8 cellular contexts compared by ENCODE assay signal in the genomic region with DNA sequence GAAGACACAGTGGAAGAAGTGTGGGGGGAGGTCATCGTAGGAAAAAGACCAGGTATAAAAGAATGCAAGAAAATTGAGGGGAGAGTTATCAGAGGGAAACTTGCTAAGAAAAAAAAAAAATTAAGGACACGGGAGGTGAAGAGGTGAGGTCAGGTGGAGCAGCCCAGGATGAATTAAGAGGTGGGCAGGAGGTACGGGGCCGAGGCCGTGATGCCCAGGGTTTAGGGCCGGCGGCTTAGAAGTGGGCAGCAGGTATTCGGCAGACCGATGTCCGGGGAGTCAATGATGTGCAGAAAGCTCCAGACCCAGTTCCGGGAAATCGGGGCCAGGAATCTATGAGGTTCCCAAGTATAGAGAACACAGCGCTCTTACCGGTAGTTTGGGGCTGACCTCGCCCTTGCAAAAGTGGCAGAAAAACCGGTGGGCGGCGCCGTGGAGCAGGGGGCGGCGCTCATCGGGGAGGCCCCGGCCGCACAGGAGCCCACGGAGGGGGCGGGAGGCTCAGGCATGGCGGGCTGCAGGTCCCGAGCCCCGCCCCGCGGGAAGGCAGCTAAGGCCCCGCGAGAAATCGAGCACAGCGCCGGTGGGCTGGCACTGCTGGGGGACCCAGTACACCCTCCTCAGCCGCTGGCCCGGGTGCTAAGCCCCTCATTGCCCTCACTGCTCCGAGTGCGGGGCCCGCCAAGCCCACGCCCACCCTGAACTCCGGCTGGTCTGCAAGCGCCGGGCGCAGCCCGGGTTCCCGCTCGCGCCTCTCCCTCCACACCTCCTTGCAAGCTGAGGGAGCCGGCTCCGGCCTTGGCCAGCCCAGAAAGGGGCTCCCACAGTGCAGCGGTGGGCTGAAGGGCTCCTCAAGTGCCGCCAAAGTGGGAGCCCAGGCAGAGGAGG.
A peak's percentile ranks its signal among the peaks of the same experiment; 100 is the strongest.
DNase-seq lines count a peak whose midpoint lies in the region; ATAC-seq and TF ChIP-seq lines count a peak whose summit lies in the region.
"Not testable (repeated sequence)": the region's sequence is repeated elsewhere in the genome, so short reads cannot be mapped to it uniquely, and the experiment has no call there.

No MANE protein-coding gene starts in this region.

- H3K4me3 Mint-ChIP-seq in activated CD8-positive, alpha-beta T cell treated with anti-CD3 and anti-CD28 coated beads, Interleukin-2, amount 10 ng/mL, durations not matched to agents 7 days and 5 days; central memory CD8-positive, alpha-beta T cell; naive thymus-derived CD4-positive, alpha-beta T cell: not testable (repeated sequence)

- not testable (repeated sequence) for TF ChIP-seq CTCF in OCI-LY3 (IDR thresholded peaks at IDR 0.05; ENCODE audit: low read depth, low read length)

- H2AFZ ChIP-seq in OCI-LY3 (ENCODE audit: low read depth, low read length): not testable (repeated sequence)

- WGBS in right cardiac atrium: no CpG with 5 or more reads among the region's 54 CpGs

- not testable (repeated sequence) for H3K27me3 ChIP-seq in OCI-LY3 (ENCODE audit: low read depth, low read length); right cardiac atrium (ENCODE audit: control insufficient read depth, insufficient read depth); naive thymus-derived CD4-positive, alpha-beta T cell (ENCODE audit: control insufficient read depth in 2 of 2, insufficient read depth in 2 of 2, low read length in 2 of 2)

- ATAC-seq in GM18498 (IDR thresholded peaks at IDR 0.05; ENCODE audit: unreplicated experiment) (peak; percentile 52), GM21723 (IDR thresholded peaks at IDR 0.05; ENCODE audit: unreplicated experiment) (peak; percentile 80), right cardiac atrium (peak; percentile 84 to 85)
- peak; percentile 63 for ATAC-seq in activated CD8-positive, alpha-beta T cell treated with anti-CD3 and anti-CD28 coated beads, Interleukin-2, amount 10 ng/mL, durations not matched to agents 7 days and 5 days
- peak; percentile 69 for ATAC-seq in central memory CD8-positive, alpha-beta T cell (replicated peaks; ENCODE audit: extremely low read depth, poor library complexity, severe bottlenecking)
- peak; percentile 76 for ATAC-seq in naive thymus-derived CD4-positive, alpha-beta T cell
- peak; percentile 47 for ATAC-seq in stimulated activated naive CD8-positive, alpha-beta T cell treated with anti-CD3 and anti-CD28 coated beads, Interleukin-15, Interleukin-2, amounts not matched to agents 100 U/mL and 50 U/mL, for 24 hours

- not testable (repeated sequence) for H3K9me3 ChIP-seq in OCI-LY3 (ENCODE audit: insufficient read depth, low read length); right cardiac atrium (ENCODE audit: control insufficient read depth, low read length); naive thymus-derived CD4-positive, alpha-beta T cell (ENCODE audit: control insufficient read depth in 2 of 3, low read length in 3 of 3)

- not testable (repeated sequence) for H3K27ac ChIP-seq in OCI-LY3 (ENCODE audit: low read length); right cardiac atrium (ENCODE audit: low read length); naive thymus-derived CD4-positive, alpha-beta T cell (ENCODE audit: low read depth, low read length)

- POLR2A ChIA-PET in activated CD8-positive, alpha-beta T cell treated with anti-CD3 and anti-CD28 coated beads, Interleukin-2, amount 10 ng/mL, durations not matched to agents 7 days and 5 days (lab: Charles Lee); naive thymus-derived CD4-positive, alpha-beta T cell (lab: Charles Lee): not testable (repeated sequence)

- H3K27ac Mint-ChIP-seq in activated CD8-positive, alpha-beta T cell treated with anti-CD3 and anti-CD28 coated beads, Interleukin-2, amount 10 ng/mL, durations not matched to agents 7 days and 5 days; central memory CD8-positive, alpha-beta T cell (ENCODE audit: low read depth); naive thymus-derived CD4-positive, alpha-beta T cell: not testable (repeated sequence)

- H3K4me2 ChIP-seq in OCI-LY3 (ENCODE audit: low read length): not testable (repeated sequence)

- not testable (repeated sequence) for H3K36me3 Mint-ChIP-seq in activated CD8-positive, alpha-beta T cell treated with anti-CD3 and anti-CD28 coated beads, Interleukin-2, amount 10 ng/mL, durations not matched to agents 7 days and 5 days (ENCODE audit: low read depth); central memory CD8-positive, alpha-beta T cell (ENCODE audit: insufficient read depth); naive thymus-derived CD4-positive, alpha-beta T cell

- CTCF ChIA-PET in activated CD8-positive, alpha-beta T cell treated with anti-CD3 and anti-CD28 coated beads, Interleukin-2, amount 10 ng/mL, durations not matched to agents 7 days and 5 days (lab: Charles Lee); naive thymus-derived CD4-positive, alpha-beta T cell (lab: Charles Lee): not testable (repeated sequence)

- not testable (repeated sequence) for H3K9me3 Mint-ChIP-seq in activated CD8-positive, alpha-beta T cell treated with anti-CD3 and anti-CD28 coated beads, Interleukin-2, amount 10 ng/mL, durations not matched to agents 7 days and 5 days (ENCODE audit: insufficient read depth); central memory CD8-positive, alpha-beta T cell; naive thymus-derived CD4-positive, alpha-beta T cell

- not testable (repeated sequence) for DNase-seq in activated CD8-positive, alpha-beta T cell treated with anti-CD3 and anti-CD28 coated beads, Interleukin-2, amount 10 ng/mL, durations not matched to agents 7 days and 5 days; central memory CD8-positive, alpha-beta T cell (ENCODE audit: low spot score in 2 of 2); right cardiac atrium; naive thymus-derived CD4-positive, alpha-beta T cell; stimulated activated naive CD8-positive, alpha-beta T cell treated with anti-CD3 and anti-CD28 coated beads, Interleukin-15, Interleukin-2, amounts not matched to agents 100 U/mL and 50 U/mL, for 24 hours

- H3K36me3 ChIP-seq in OCI-LY3 (replicated peaks; ENCODE audit: low read depth, low read length); naive thymus-derived CD4-positive, alpha-beta T cell (ENCODE audit: control insufficient read depth in 2 of 3, insufficient read depth in 3 of 3, low read length in 3 of 3): not testable (repeated sequence)

- not testable (repeated sequence) for H3K4me1 Mint-ChIP-seq in activated CD8-positive, alpha-beta T cell treated with anti-CD3 and anti-CD28 coated beads, Interleukin-2, amount 10 ng/mL, durations not matched to agents 7 days and 5 days (ENCODE audit: low read depth); central memory CD8-positive, alpha-beta T cell; naive thymus-derived CD4-positive, alpha-beta T cell

- intact Hi-C loops in right cardiac atrium (cut with DNase I); naive thymus-derived CD4-positive, alpha-beta T cell (cut with micrococcal nuclease): not testable (repeated sequence)

- H4K20me1 ChIP-seq in OCI-LY3 (ENCODE audit: insufficient read depth, low read length): not testable (repeated sequence)

- H3K27me3 Mint-ChIP-seq in activated CD8-positive, alpha-beta T cell treated with anti-CD3 and anti-CD28 coated beads, Interleukin-2, amount 10 ng/mL, durations not matched to agents 7 days and 5 days (ENCODE audit: low read depth); central memory CD8-positive, alpha-beta T cell; naive thymus-derived CD4-positive, alpha-beta T cell: not testable (repeated sequence)

- not testable (repeated sequence) for H3K9ac ChIP-seq in OCI-LY3 (ENCODE audit: low read length)

- not testable (repeated sequence) for H3K4me1 ChIP-seq in OCI-LY3 (ENCODE audit: low read length); right cardiac atrium (ENCODE audit: control insufficient read depth, insufficient read depth, low read length); naive thymus-derived CD4-positive, alpha-beta T cell (ENCODE audit: control insufficient read depth in 2 of 2, insufficient read depth in 2 of 2, low read length in 2 of 2)

- H3K4me3 ChIP-seq in OCI-LY3 (ENCODE audit: low read length): 0 out of 2 replicates have a peak overlapping the region, but pooled peaks have one; percentile 38
- H3K4me3 ChIP-seq in right cardiac atrium (ENCODE audit: low read length); naive thymus-derived CD4-positive, alpha-beta T cell (ENCODE audit: low read length): not testable (repeated sequence)

- H3K79me2 ChIP-seq in OCI-LY3 (ENCODE audit: low read length): not testable (repeated sequence)
